Comparison of ENCODE assay signal across 17 cellular contexts in genomic region chr6:154822947-154823558, GRCh38.
DNase-seq lines count a peak whose midpoint lies in the region; ATAC-seq and TF ChIP-seq lines count a peak whose summit lies in the region.
"Had no signal": no experiment of that assay in that cellular context is flagged by ENCODE, and none has a peak within 500 bp of the region (broad histone marks: within the 10 kb centered on the region; RNA-seq: fewer than 3 reads in every experiment).

No MANE protein-coding gene starts in this region.

- H3K9me3 Mint-ChIP-seq in CD4-positive, CD25-positive, alpha-beta regulatory T cell = no peaks in the 10 kb centered on the region
- H3K9me3 Mint-ChIP-seq in Caco-2 (ENCODE audit: unreplicated experiment) = no peaks in the 10 kb centered on the region
- H3K9me3 Mint-ChIP-seq in central memory CD8-positive, alpha-beta T cell = no peaks in the 10 kb centered on the region
- no peaks in the 10 kb centered on the region for H3K9me3 Mint-ChIP-seq in naive B cell

- H3K4me1 ChIP-seq in CD4-positive, CD25-positive, alpha-beta regulatory T cell (ENCODE audit: control insufficient read depth, insufficient read depth, low read length, poor library complexity, severe bottlenecking) = no peaks in the 10 kb centered on the region
- H3K4me1 ChIP-seq in Caco-2 = no peaks in the 10 kb centered on the region
- H3K4me1 ChIP-seq in PC-9 (replicated peaks; ENCODE audit: insufficient read depth) = no peaks in the 10 kb centered on the region

- H3K4me3 Mint-ChIP-seq in CD4-positive, CD25-positive, alpha-beta regulatory T cell = no peak overlapping the region
- no peak overlapping the region for H3K4me3 Mint-ChIP-seq in Caco-2 (ENCODE audit: unreplicated experiment)
- H3K4me3 Mint-ChIP-seq in central memory CD8-positive, alpha-beta T cell = no peak overlapping the region
- no peak overlapping the region for H3K4me3 Mint-ChIP-seq in naive B cell
- H3K4me3 Mint-ChIP-seq: activated CD8-positive, alpha-beta memory T cell treated with anti-CD3 and anti-CD28 coated beads, Interleukin-2, amount 10 ng/mL, durations not matched to agents 7 days and 5 days had no signal

- peaks cover 9% of the 10 kb centered on the region; the same call in 1 of the 2 replicates for H3F3A ChIP-seq in PC-9 (ENCODE audit: insufficient read depth, low read depth)

- POLR2A ChIA-PET in Caco-2 (lab: Charles Lee) = no interaction called here
- POLR2A ChIA-PET in GM10248 (lab: Yijun Ruan, JAX) = no interaction called here
- POLR2A ChIA-PET in PC-9 (lab: Charles Lee; ENCODE audit: unreplicated experiment) = no interaction called here

- BruUV-seq in Caco-2 (replicated peaks; lab: Mats Ljungman, UMichigan) = no TSS peak
- no TSS peak for BruUV-seq in PC-9 (replicated peaks; lab: Mats Ljungman, UMichigan)

- no peak overlapping the region for H3K4me3 ChIP-seq in CD4-positive, CD25-positive, alpha-beta regulatory T cell (ENCODE audit: low read depth, low read length)
- H3K4me3 ChIP-seq in Caco-2 (ENCODE audit: low read depth, low read length) = no peak overlapping the region
- no peak overlapping the region for H3K4me3 ChIP-seq in PC-9

- no peaks in the 10 kb centered on the region; the same call in 1 of the 2 replicates for H4K20me1 ChIP-seq in PC-9 (ENCODE audit: insufficient read depth)

- peaks cover 2 to 24% (median 16%) of the 10 kb centered on the region in 4 donors for H3K4me1 Mint-ChIP-seq in CD4-positive, CD25-positive, alpha-beta regulatory T cell
- H3K4me1 Mint-ChIP-seq in Caco-2 (ENCODE audit: low read depth, unreplicated experiment) = no peaks in the 10 kb centered on the region
- H3K4me1 Mint-ChIP-seq in central memory CD8-positive, alpha-beta T cell = peaks cover 22% of the 10 kb centered on the region
- H3K4me1 Mint-ChIP-seq in naive B cell = peaks cover 5 to 17% (median 10%) of the 10 kb centered on the region in 3 donors

- intact Hi-C loops in Caco-2 (cut with micrococcal nuclease; ENCODE audit: unreplicated experiment) = no loop called here
- intact Hi-C loops in PC-9 (cut with micrococcal nuclease; ENCODE audit: unreplicated experiment) = no loop called here

- H3K27ac ChIP-seq in CD4-positive, CD25-positive, alpha-beta regulatory T cell (ENCODE audit: insufficient read depth, low read length, poor library complexity, severe bottlenecking) = no peak overlapping the region
- H3K27ac ChIP-seq in PC-9 = no peak overlapping the region
- H3K27ac ChIP-seq: parathyroid adenoma had no signal

- no peaks in the 10 kb centered on the region for H3K27me3 ChIP-seq in CD4-positive, CD25-positive, alpha-beta regulatory T cell (ENCODE audit: control insufficient read depth, insufficient read depth, low read length)
- H3K27me3 ChIP-seq in Caco-2 (replicated peaks; ENCODE audit: control insufficient read depth, insufficient read depth, low read length) (no peaks in the 10 kb centered on the region), PC-9 (ENCODE audit: insufficient read depth, low read depth) (no peaks in the 10 kb centered on the region)

- H3K4me2 ChIP-seq in PC-9 = no peak overlapping the region

- no peak for DNase-seq in CD4-positive, CD25-positive, alpha-beta regulatory T cell
- DNase-seq in Caco-2 = no peak
- no peak for DNase-seq in central memory CD8-positive, alpha-beta T cell (ENCODE audit: low spot score in 2 of 2)
- DNase-seq in naive B cell = no peak
- DNase-seq in GM10248 (ENCODE audit: extremely low spot score) = no peak
- DNase-seq in left lobe of liver (ENCODE audit: low spot score) = no peak
- no peak for DNase-seq in PC-9
- DNase-seq: activated CD4-positive, CD25-positive, alpha-beta regulatory T cell treated with anti-CD3 and anti-CD28 coated beads, Interleukin-2, amount 50 U/mL, for 72 hours; activated CD8-positive, alpha-beta memory T cell treated with anti-CD3 and anti-CD28 coated beads, Interleukin-2, amount 10 ng/mL, durations not matched to agents 7 days and 5 days; activated effector memory CD4-positive, alpha-beta T cell treated with Interleukin-2 at 50 U/mL for 16 hours; aorta; left colon; NCI-H1417 treated with DMSO at 0.1 percent for 48 hours; NCI-H774; stimulated activated CD8-positive, alpha-beta memory T cell treated with anti-CD3 and anti-CD28 coated beads, Interleukin-4, amount 100 ng/mL, for 48 hours; T1000 had no signal

- no peak for ATAC-seq in CD4-positive, CD25-positive, alpha-beta regulatory T cell (ENCODE audit: low read depth in 2 of 2)
- ATAC-seq in central memory CD8-positive, alpha-beta T cell (replicated peaks; ENCODE audit: extremely low read depth, poor library complexity, severe bottlenecking) = no peak
- ATAC-seq in naive B cell (ENCODE audit: low read depth in 2 of 2) (no peak), left lobe of liver (no peak)
- ATAC-seq: activated CD8-positive, alpha-beta memory T cell treated with anti-CD3 and anti-CD28 coated beads, Interleukin-2, amount 10 ng/mL, durations not matched to agents 7 days and 5 days; left colon had no signal

- H3K36me3 Mint-ChIP-seq in CD4-positive, CD25-positive, alpha-beta regulatory T cell = peaks cover 53% of the 10 kb centered on the region
- H3K36me3 Mint-ChIP-seq in Caco-2 (ENCODE audit: insufficient read depth, unreplicated experiment) (peaks cover 79% of the 10 kb centered on the region), naive B cell (peaks cover 16 to 34% of the 10 kb centered on the region in 2 donors)
- peaks cover 64% of the 10 kb centered on the region for H3K36me3 Mint-ChIP-seq in central memory CD8-positive, alpha-beta T cell (ENCODE audit: insufficient read depth)

- no peaks in the 10 kb centered on the region; the same call in 1 of the 2 replicates for H3K79me2 ChIP-seq in PC-9 (ENCODE audit: low read depth)

- CTCF ChIA-PET in Caco-2 (lab: Charles Lee) (no interaction called here), GM10248 (lab: Yijun Ruan, JAX) (interaction anchor here (1.6 kb wide), 1 partner anchor 147 kb away, joined by 3 read pairs; no protein-coding TSS in a partner anchor), PC-9 (lab: Charles Lee) (no interaction called here)

- H3K9me3 ChIP-seq in CD4-positive, CD25-positive, alpha-beta regulatory T cell (ENCODE audit: control insufficient read depth in 2 of 2, low read length in 2 of 2) = no peaks in the 10 kb centered on the region
- no peaks in the 10 kb centered on the region for H3K9me3 ChIP-seq in Caco-2
- no peaks in the 10 kb centered on the region for H3K9me3 ChIP-seq in PC-9 (ENCODE audit: insufficient read depth, low read depth)

- H3K9me2 ChIP-seq in PC-9 (ENCODE audit: insufficient read depth) = no peaks in the 10 kb centered on the region

- TF ChIP-seq CTCF in Caco-2 (IDR thresholded peaks at IDR 0.05; ENCODE audit: insufficient read depth in 1 of 2, low read depth in 1 of 2, low read length in 1 of 2, severe bottlenecking in 1 of 2, unreplicated experiment in 1 of 2) (no peak), GM10248 (IDR thresholded peaks at IDR 0.05; ENCODE audit: control extremely low read depth, extremely low read depth, low read depth, missing control alignments) (no peak), PC-9 (conservative IDR thresholded peaks at IDR 0.05) (no peak)

- no peak overlapping the region for H2AFZ ChIP-seq in PC-9
- H2AFZ ChIP-seq: parathyroid adenoma had no signal

- peaks cover 80% of the 10 kb centered on the region for H3K36me3 ChIP-seq in CD4-positive, CD25-positive, alpha-beta regulatory T cell (ENCODE audit: control insufficient read depth, insufficient read depth, low read length)
- H3K36me3 ChIP-seq in Caco-2 (ENCODE audit: control insufficient read depth, insufficient read depth, low read length) (0 out of 2 replicates have a peak, but pooled peaks cover 1% of the 10 kb centered on the region), PC-9 (ENCODE audit: low read depth) (peaks cover 29% of the 10 kb centered on the region)

- H3K27ac Mint-ChIP-seq in CD4-positive, CD25-positive, alpha-beta regulatory T cell = peak overlapping the region; percentile 9 to 48 (median 44)
- peak overlapping the region; percentile 50 for H3K27ac Mint-ChIP-seq in Caco-2 (ENCODE audit: unreplicated experiment)
- peak overlapping the region; percentile 47 for H3K27ac Mint-ChIP-seq in central memory CD8-positive, alpha-beta T cell (ENCODE audit: low read depth)
- peak overlapping the region in 4 of 6 donors; percentile 8 to 44 (median 25) for H3K27ac Mint-ChIP-seq in naive B cell
- H3K27ac Mint-ChIP-seq: activated CD8-positive, alpha-beta memory T cell treated with anti-CD3 and anti-CD28 coated beads, Interleukin-2, amount 10 ng/mL, durations not matched to agents 7 days and 5 days had no signal

- no peaks in the 10 kb centered on the region for H3K27me3 Mint-ChIP-seq in CD4-positive, CD25-positive, alpha-beta regulatory T cell
- no peaks in the 10 kb centered on the region for H3K27me3 Mint-ChIP-seq in Caco-2 (ENCODE audit: insufficient read depth, unreplicated experiment)
- no peaks in the 10 kb centered on the region for H3K27me3 Mint-ChIP-seq in central memory CD8-positive, alpha-beta T cell
- no peaks in the 10 kb centered on the region for H3K27me3 Mint-ChIP-seq in naive B cell
- H3K27me3 Mint-ChIP-seq: activated CD8-positive, alpha-beta memory T cell treated with anti-CD3 and anti-CD28 coated beads, Interleukin-2, amount 10 ng/mL, durations not matched to agents 7 days and 5 days had no signal
